ENCODE assay signal across 21 cellular contexts in the genomic region with DNA sequence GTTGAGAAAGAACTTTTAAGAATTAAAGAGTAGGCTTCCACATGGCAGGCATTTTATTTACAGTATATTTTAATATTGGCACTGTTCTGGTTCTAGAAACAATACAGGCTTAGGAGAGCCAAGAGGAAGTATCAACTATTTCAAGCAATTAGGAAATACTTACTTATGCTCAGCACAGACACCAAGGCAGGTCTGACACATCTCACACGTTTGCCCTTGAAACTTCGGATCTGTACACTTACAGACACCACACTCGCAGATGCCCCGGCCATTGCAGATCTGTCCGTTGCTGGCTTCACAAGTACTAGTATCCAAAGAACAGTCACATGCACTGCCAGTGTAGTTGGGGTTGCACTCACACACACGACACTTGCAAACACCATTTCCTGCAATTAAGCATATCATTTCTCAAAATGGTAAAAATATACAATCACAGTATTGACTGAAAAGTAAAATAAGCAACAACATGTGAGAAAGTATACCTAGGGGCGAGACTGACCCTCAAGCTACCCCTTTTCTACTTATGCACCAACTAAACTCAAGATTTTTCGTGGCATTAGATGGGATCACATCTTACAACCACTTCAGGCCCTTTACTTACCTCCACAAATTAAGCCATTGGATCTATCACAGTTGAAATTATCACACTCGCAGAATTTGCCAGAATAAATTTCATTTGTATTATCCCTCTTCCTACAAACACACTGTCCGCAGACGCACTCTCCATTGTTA. TPM values are rescaled to one million over a fixed set of nuclear protein-coding genes. Genes with fewer than 3 reads are reported as not detected.
DNase-seq lines count a peak whose midpoint lies in the region; ATAC-seq, FAIRE-seq and TF ChIP-seq lines count a peak whose summit lies in the region.
"Had no signal": no experiment of that assay in that cellular context is flagged by ENCODE, and none has a peak within 500 bp of the region (broad histone marks: within the 10 kb centered on the region; RNA-seq: fewer than 3 reads in every experiment).

No MANE protein-coding gene starts in this region.

- H4K20me1 ChIP-seq in PC-3 (ENCODE audit: low read length) = 0 out of 2 replicates have a peak, but pooled peaks cover 4% of the 10 kb centered on the region

- H3K27me3 Mint-ChIP-seq in CD4-positive, CD25-positive, alpha-beta regulatory T cell = no peaks in the 10 kb centered on the region
- H3K27me3 Mint-ChIP-seq in osteocyte (ENCODE audit: unreplicated experiment) = no peaks in the 10 kb centered on the region
- H3K27me3 Mint-ChIP-seq: CD4-positive, alpha-beta T cell; naive thymus-derived CD8-positive, alpha-beta T cell; stimulated activated naive B cell treated with anti-CD40 and anti-IgM and Interleukin-4, amounts not matched to agents 10 μg/mL and 1 μg/mL and 100 μg/mL, for 72 hours had no signal

- intact Hi-C loops in PC-3 (cut with micrococcal nuclease) = no loop called here

- H3K9me3 Mint-ChIP-seq in CD4-positive, CD25-positive, alpha-beta regulatory T cell = peaks cover 0 to 3% (median 0%) of the 10 kb centered on the region in 7 donors
- no peaks in the 10 kb centered on the region for H3K9me3 Mint-ChIP-seq in osteocyte (ENCODE audit: unreplicated experiment)
- H3K9me3 Mint-ChIP-seq: CD4-positive, alpha-beta T cell; stimulated activated naive B cell treated with anti-CD40 and anti-IgM and Interleukin-4, amounts not matched to agents 10 μg/mL and 1 μg/mL and 100 μg/mL, for 72 hours had no signal

- CTCF ChIA-PET in A549 (lab: Yijun Ruan, JAX) (no interaction called here), PC-3 (lab: Charles Lee) (no interaction called here)

- H3K4me3 ChIP-seq in A549 (no peak overlapping the region), PC-3 (ENCODE audit: low read length) (no peak overlapping the region)
- no peak overlapping the region for H3K4me3 ChIP-seq in CD4-positive, CD25-positive, alpha-beta regulatory T cell (ENCODE audit: low read depth, low read length)
- H3K4me3 ChIP-seq: cardiac muscle cell, vagina had no signal

- BruUV-seq in PC-3 (replicated peaks; lab: Mats Ljungman, UMichigan) = TSS peak; percentile 38

- H2AFZ ChIP-seq in PC-3 (ENCODE audit: low read length) = no peak overlapping the region

- no peak overlapping the region for H3K9ac ChIP-seq in PC-3 (ENCODE audit: low read length)

- H3F3A ChIP-seq in PC-3 (ENCODE audit: low read length, unreplicated experiment) = peaks cover 7% of the 10 kb centered on the region

- no peak for TF ChIP-seq EP300 in A549 (IDR thresholded peaks at IDR 0.05)

- no peak overlapping the region for H3K4me3 Mint-ChIP-seq in CD4-positive, CD25-positive, alpha-beta regulatory T cell
- H3K4me3 Mint-ChIP-seq in osteocyte (ENCODE audit: unreplicated experiment) = no peak overlapping the region
- H3K4me3 Mint-ChIP-seq: CD4-positive, alpha-beta T cell; naive thymus-derived CD8-positive, alpha-beta T cell; stimulated activated naive B cell treated with anti-CD40 and anti-IgM and Interleukin-4, amounts not matched to agents 10 μg/mL and 1 μg/mL and 100 μg/mL, for 72 hours had no signal

- ATAC-seq in A549 = peak; percentile 61 to 66
- no peak for ATAC-seq in CD4-positive, CD25-positive, alpha-beta regulatory T cell (ENCODE audit: low read depth in 2 of 2)
- ATAC-seq in PC-3 = no peak
- ATAC-seq: naive thymus-derived CD8-positive, alpha-beta T cell; stimulated activated naive B cell treated with anti-CD40 and anti-IgM and Interleukin-4, amounts not matched to agents 10 μg/mL and 1 μg/mL and 100 μg/mL, for 72 hours had no signal

- H3K27me3 ChIP-seq in CD4-positive, CD25-positive, alpha-beta regulatory T cell (ENCODE audit: control insufficient read depth, insufficient read depth, low read length) = no peaks in the 10 kb centered on the region
- no peaks in the 10 kb centered on the region for H3K27me3 ChIP-seq in PC-3 (ENCODE audit: low read length)
- H3K27me3 ChIP-seq: cardiac muscle cell, vagina had no signal

- POLR2A ChIA-PET in A549 (lab: Yijun Ruan, JAX) = no interaction called here
- POLR2A ChIA-PET in PC-3 (lab: Charles Lee; ENCODE audit: unreplicated experiment) = no interaction called here

- H3K27ac ChIP-seq in A549 (no peak overlapping the region), PC-3 (ENCODE audit: low read length) (no peak overlapping the region)
- H3K27ac ChIP-seq in CD4-positive, CD25-positive, alpha-beta regulatory T cell (ENCODE audit: insufficient read depth, low read length, poor library complexity, severe bottlenecking) = no peak overlapping the region
- H3K27ac ChIP-seq: vagina had no signal

- no peaks in the 10 kb centered on the region for H3K9me2 ChIP-seq in PC-3 (replicated peaks; ENCODE audit: low read length)

- FAIRE-seq in A549 (lab: Jason Lieb, UNC) = peak; percentile 32
- FAIRE-seq: RCC 7860 had no signal

- peaks cover 22 to 31% (median 27%) of the 10 kb centered on the region in 4 donors for H3K4me1 Mint-ChIP-seq in CD4-positive, CD25-positive, alpha-beta regulatory T cell
- H3K4me1 Mint-ChIP-seq in osteocyte (ENCODE audit: unreplicated experiment) = peaks cover 6% of the 10 kb centered on the region

- DNase-seq in A549 (ENCODE audit: low read depth in 1 of 2, low spot score in 1 of 2) = no peak
- DNase-seq in CD4-positive, CD25-positive, alpha-beta regulatory T cell = no peak
- DNase-seq in PC-3 = no peak
- peak; percentile 29 for DNase-seq in fibroblast of gingiva (ENCODE audit: low read depth)
- DNase-seq in NCI-H1436 (lab: John Stamatoyannopoulos, UW) = no peak
- no peak for DNase-seq in osteocyte (ENCODE audit: extremely low spot score, unreplicated experiment)
- no peak for DNase-seq in cerebellar nuclear complex (lab: John Stamatoyannopoulos, UW)
- DNase-seq: activated CD4-positive, alpha-beta T cell treated with anti-CD3 and anti-CD28 coated beads for 4 hours; activated naive CD4-positive, alpha-beta T cell treated with anti-CD3 and anti-CD28 coated beads, Interleukin-2, amount 50 U/mL, for 16 hours; activated T-cell treated with anti-CD3 and anti-CD28 coated beads, Interleukin-2, amount 50 U/mL, for 48 hours; amygdala; CD4-positive, alpha-beta T cell; DMS153; naive thymus-derived CD8-positive, alpha-beta T cell; NCI-H1417 treated with DMSO at 0.1 percent for 48 hours; NCI-H446 treated with DMSO at 0.1 percent for 48 hours; stimulated activated CD4-positive, alpha-beta T cell treated with anti-CD3 and anti-CD28 coated beads, Interleukin-4, amount 100 ng/mL, for 24 hours; stimulated activated naive B cell treated with anti-CD40 and anti-IgM and Interleukin-4, amounts not matched to agents 10 μg/mL and 1 μg/mL and 100 μg/mL, for 72 hours had no signal

- H3K4me2 ChIP-seq in A549 (no peak overlapping the region), PC-3 (ENCODE audit: low read length) (no peak overlapping the region)

- TF ChIP-seq CTCF in A549 (IDR thresholded peaks at IDR 0.05) (no peak), PC-3 (conservative IDR thresholded peaks at IDR 0.05; ENCODE audit: low read depth, low read length) (no peak), osteocyte (IDR thresholded peaks at IDR 0.05) (no peak)

- peaks cover 29% of the 10 kb centered on the region; the same call in 1 of the 2 replicates for H3K79me2 ChIP-seq in PC-3 (ENCODE audit: low read length)

- WGBS in A549 (ENCODE audit: missing lambda C conversion rate) = 74% methylated on average over 11 of the region's 11 CpGs

- no peaks in the 10 kb centered on the region for H3K9me3 ChIP-seq in A549
- H3K9me3 ChIP-seq in CD4-positive, CD25-positive, alpha-beta regulatory T cell (ENCODE audit: control insufficient read depth in 2 of 2, low read length in 2 of 2) = no peaks in the 10 kb centered on the region
- no peaks in the 10 kb centered on the region for H3K9me3 ChIP-seq in PC-3 (ENCODE audit: low read length)
- H3K9me3 ChIP-seq: vagina had no signal

- H3K36me3 Mint-ChIP-seq in CD4-positive, CD25-positive, alpha-beta regulatory T cell = peaks cover 73% of the 10 kb centered on the region
- H3K36me3 Mint-ChIP-seq in osteocyte (ENCODE audit: unreplicated experiment) = peaks cover 75% of the 10 kb centered on the region

- H3K4me1 ChIP-seq in A549 (peaks cover 72% of the 10 kb centered on the region), PC-3 (ENCODE audit: insufficient read depth, low read length) (no peaks in the 10 kb centered on the region)
- no peaks in the 10 kb centered on the region for H3K4me1 ChIP-seq in CD4-positive, CD25-positive, alpha-beta regulatory T cell (ENCODE audit: control insufficient read depth, insufficient read depth, low read length, poor library complexity, severe bottlenecking)
- H3K4me1 ChIP-seq: vagina had no signal

- H3K36me3 ChIP-seq in CD4-positive, CD25-positive, alpha-beta regulatory T cell (ENCODE audit: control insufficient read depth, insufficient read depth, low read length) = peaks cover 72% of the 10 kb centered on the region
- peaks cover 67% of the 10 kb centered on the region for H3K36me3 ChIP-seq in PC-3 (ENCODE audit: low read depth, low read length)

- peak overlapping the region in 2 of 3 donors; percentile 6 to 84 for H3K27ac Mint-ChIP-seq in CD4-positive, CD25-positive, alpha-beta regulatory T cell
- H3K27ac Mint-ChIP-seq in osteocyte (ENCODE audit: unreplicated experiment) = no peak overlapping the region
- H3K27ac Mint-ChIP-seq: CD4-positive, alpha-beta T cell; stimulated activated naive B cell treated with anti-CD40 and anti-IgM and Interleukin-4, amounts not matched to agents 10 μg/mL and 1 μg/mL and 100 μg/mL, for 72 hours had no signal

- no peak for TF ChIP-seq POLR2A in A549 (IDR thresholded peaks at IDR 0.05; ENCODE audit: low read length)

- TF ChIP-seq RAD21 in A549 (conservative IDR thresholded peaks at IDR 0.05 in 1 of 2, IDR thresholded peaks at IDR 0.05 in 1 of 2) = no peak

TF ChIP-seq in A549, 52 proteins besides CTCF, POLR2A, EP300 and RAD21 (continues in another document):
- TF ChIP-seq ZSCAN20 (CRISPR knock-in tag; IDR thresholded peaks at IDR 0.05) (no peak), PHF8 (IDR thresholded peaks at IDR 0.05; ENCODE audit: borderline replicate concordance, low read depth) (no peak), ZC3H11A (IDR thresholded peaks at IDR 0.05) (no peak)

RNA-seq across cellular contexts. Expression of a gene that starts 46.6 kb away (rescaled TPM):
- polyA plus RNA-seq in A549 (2011; rRNA removed) (1,667 and 2,408 TPM in 2 replicates), A549 (2017; fragmentation: RNase III; extraction: RNeasy Plus Mini Kit Qiagen cat#74134 plus additional on column Dnase treatment) (1,270 to 1,281 TPM (median 1,270 TPM) in 3 replicates)
- 320 and 370 TPM in 2 replicates for polyA plus RNA-seq in A549 (2012; cell fraction: cytosol; rRNA removed)
- polyA plus RNA-seq in A549 (2012; cell fraction: nucleus; rRNA removed) = 214 and 381 TPM in 2 replicates
- 799 and 821 TPM in 2 replicates for polyA minus RNA-seq in A549 (2011; rRNA and poly(A)+ RNA removed)
- total RNA-seq in CD4-positive, CD25-positive, alpha-beta regulatory T cell = 524 TPM
- 100 to 1,000 TPM; 360 to 577 (median 469) TPM for polyA plus RNA-seq in CD4-positive, CD25-positive, alpha-beta regulatory T cell
- total RNA-seq in PC-3 (2014; rRNA removed) (956 and 1,010 TPM in 2 replicates), osteocyte (943 and 946 TPM in 2 replicates)

Comparison
In these comparisons a context has a peak if more than half of its experiments do, and no peak if none do; other contexts are left out.
1. ATAC-seq: peak in A549 (2 of 2); none in CD4-positive, CD25-positive, alpha-beta regulatory T cell (0 of 2) and PC-3 (single experiment).